In the genomic region with DNA sequence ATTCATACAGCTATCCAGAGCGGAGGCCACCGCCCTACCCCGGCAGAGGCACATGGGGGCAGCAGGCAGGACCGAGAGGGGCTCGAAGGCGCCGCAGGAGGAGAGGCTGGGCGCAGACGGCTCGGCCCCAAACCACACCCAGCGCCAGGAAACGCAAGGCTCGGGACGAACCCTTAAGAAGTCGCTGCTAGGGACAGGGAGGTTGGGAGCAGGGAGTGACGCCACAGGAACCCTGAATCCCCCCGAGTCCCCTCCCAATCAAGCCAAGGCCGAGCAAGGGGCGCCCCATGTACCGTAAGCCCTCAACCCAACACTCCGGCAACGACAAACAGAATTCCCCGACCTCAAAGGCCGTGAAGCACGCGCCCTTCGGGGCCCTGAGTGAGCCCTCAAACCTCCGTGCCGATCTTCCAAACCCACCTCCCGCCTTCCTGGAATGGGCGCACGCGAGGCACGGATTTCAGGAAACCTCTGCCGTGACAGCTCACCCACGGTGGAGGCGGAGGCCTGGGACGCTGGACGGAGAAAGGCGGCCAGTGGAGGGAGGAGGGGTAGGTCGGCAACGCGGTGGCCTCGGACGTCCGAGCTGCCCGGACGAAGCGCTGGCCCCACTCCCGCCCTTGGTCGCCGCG, we compare ENCODE assay signal across 1 cellular context.
A peak's percentile ranks its signal among the peaks of the same experiment; 100 is the strongest.
TF ChIP-seq lines count a peak whose summit lies in the region.

No MANE protein-coding gene starts in this region.

TF ChIP-seq in K562, 482 proteins besides CTCF, POLR2A, EP300 and RAD21 (continued from another document and continues in another):
- no peak for TF ChIP-seq ADNP (tag; IDR thresholded peaks at IDR 0.05)
- TF ChIP-seq ZC3H11A (IDR thresholded peaks at IDR 0.05; ENCODE audit: low read depth, low read length) = no peak
- no peak for TF ChIP-seq GABPB2 (CRISPR knock-in tag; conservative IDR thresholded peaks at IDR 0.05)
- TF ChIP-seq, protein P1, sequence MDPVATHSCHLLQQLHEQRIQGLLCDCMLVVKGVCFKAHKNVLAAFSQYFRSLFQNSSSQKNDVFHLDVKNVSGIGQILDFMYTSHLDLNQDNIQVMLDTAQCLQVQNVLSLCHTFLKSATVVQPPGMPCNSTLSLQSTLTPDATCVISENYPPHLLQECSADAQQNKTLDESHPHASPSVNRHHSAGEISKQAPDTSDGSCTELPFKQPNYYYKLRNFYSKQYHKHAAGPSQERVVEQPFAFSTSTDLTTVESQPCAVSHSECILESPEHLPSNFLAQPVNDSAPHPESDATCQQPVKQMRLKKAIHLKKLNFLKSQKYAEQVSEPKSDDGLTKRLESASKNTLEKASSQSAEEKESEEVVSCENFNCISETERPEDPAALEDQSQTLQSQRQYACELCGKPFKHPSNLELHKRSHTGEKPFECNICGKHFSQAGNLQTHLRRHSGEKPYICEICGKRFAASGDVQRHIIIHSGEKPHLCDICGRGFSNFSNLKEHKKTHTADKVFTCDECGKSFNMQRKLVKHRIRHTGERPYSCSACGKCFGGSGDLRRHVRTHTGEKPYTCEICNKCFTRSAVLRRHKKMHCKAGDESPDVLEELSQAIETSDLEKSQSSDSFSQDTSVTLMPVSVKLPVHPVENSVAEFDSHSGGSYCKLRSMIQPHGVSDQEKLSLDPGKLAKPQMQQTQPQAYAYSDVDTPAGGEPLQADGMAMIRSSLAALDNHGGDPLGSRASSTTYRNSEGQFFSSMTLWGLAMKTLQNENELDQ (CRISPR knock-in tag; IDR thresholded peaks at IDR 0.05; ENCODE audit: borderline replicate concordance) = 0 out of 2 replicates have a peak, but pooled peaks have one; percentile 61
- no peak for TF ChIP-seq ZNF24 (IDR thresholded peaks at IDR 0.05)
- no peak for TF ChIP-seq HNRNPL (IDR thresholded peaks at IDR 0.05; ENCODE audit: low read depth, low read length)
- TF ChIP-seq JUN (IDR thresholded peaks at IDR 0.05; ENCODE audit: borderline replicate concordance, low read depth, low read length) = 0 out of 2 replicates have a peak, but pooled peaks have one; percentile 18
- no peak for TF ChIP-seq JUN (CRISPR knock-in tag; IDR thresholded peaks at IDR 0.05; ENCODE audit: borderline replicate concordance)
- TF ChIP-seq POLR3A (IDR thresholded peaks at IDR 0.05; ENCODE audit: borderline replicate concordance, extremely low read depth, insufficient read depth, insufficient read length) = no peak
- no peak for TF ChIP-seq IFI16 (CRISPR knock-in tag; IDR thresholded peaks at IDR 0.05)
- no peak for TF ChIP-seq MEF2D (tag; conservative IDR thresholded peaks at IDR 0.05; ENCODE audit: low read depth)
- TF ChIP-seq, protein P2, sequence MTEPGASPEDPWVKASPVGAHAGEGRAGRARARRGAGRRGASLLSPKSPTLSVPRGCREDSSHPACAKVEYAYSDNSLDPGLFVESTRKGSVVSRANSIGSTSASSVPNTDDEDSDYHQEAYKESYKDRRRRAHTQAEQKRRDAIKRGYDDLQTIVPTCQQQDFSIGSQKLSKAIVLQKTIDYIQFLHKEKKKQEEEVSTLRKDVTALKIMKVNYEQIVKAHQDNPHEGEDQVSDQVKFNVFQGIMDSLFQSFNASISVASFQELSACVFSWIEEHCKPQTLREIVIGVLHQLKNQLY (CRISPR knock-in tag; conservative IDR thresholded peaks at IDR 0.05) = no peak
- no peak for TF ChIP-seq LCOR (CRISPR knock-in tag; IDR thresholded peaks at IDR 0.05)
- TF ChIP-seq SMAD4 (CRISPR knock-in tag; conservative IDR thresholded peaks at IDR 0.05) = peak; percentile 22; the same call in 1 of the 2 replicates
- TF ChIP-seq SETDB1 (IDR thresholded peaks at IDR 0.05; ENCODE audit: low read length) = no peak
- no peak; the same call in 1 of the 2 replicates for TF ChIP-seq SUPT5H (IDR thresholded peaks at IDR 0.05)
- TF ChIP-seq, protein P3, sequence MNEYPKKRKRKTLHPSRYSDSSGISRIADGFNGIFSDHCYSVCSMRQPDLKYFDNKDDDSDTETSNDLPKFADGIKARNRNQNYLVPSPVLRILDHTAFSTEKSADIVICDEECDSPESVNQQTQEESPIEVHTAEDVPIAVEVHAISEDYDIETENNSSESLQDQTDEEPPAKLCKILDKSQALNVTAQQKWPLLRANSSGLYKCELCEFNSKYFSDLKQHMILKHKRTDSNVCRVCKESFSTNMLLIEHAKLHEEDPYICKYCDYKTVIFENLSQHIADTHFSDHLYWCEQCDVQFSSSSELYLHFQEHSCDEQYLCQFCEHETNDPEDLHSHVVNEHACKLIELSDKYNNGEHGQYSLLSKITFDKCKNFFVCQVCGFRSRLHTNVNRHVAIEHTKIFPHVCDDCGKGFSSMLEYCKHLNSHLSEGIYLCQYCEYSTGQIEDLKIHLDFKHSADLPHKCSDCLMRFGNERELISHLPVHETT (CRISPR knock-in tag; conservative IDR thresholded peaks at IDR 0.05 in 1 of 2, IDR thresholded peaks at IDR 0.05 in 1 of 2) = 0 out of 4 replicates have a peak, but pooled peaks of 1 of the 2 experiments have one; percentile 34
- peak; percentile 27 for TF ChIP-seq FIP1L1 (IDR thresholded peaks at IDR 0.05; ENCODE audit: low read depth, low read length, poor library complexity, severe bottlenecking)
- TF ChIP-seq, protein P4, sequence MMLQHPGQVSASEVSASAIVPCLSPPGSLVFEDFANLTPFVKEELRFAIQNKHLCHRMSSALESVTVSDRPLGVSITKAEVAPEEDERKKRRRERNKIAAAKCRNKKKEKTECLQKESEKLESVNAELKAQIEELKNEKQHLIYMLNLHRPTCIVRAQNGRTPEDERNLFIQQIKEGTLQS (IDR thresholded peaks at IDR 0.05) = no peak
- TF ChIP-seq, protein P4 (CRISPR knock-in tag; conservative IDR thresholded peaks at IDR 0.05) = no peak
- peak; percentile 13; the same call in 1 of the 2 replicates for TF ChIP-seq GATAD2A (IDR thresholded peaks at IDR 0.05)
- TF ChIP-seq ATF1 (CRISPR knock-in tag; IDR thresholded peaks at IDR 0.05) = no peak
- TF ChIP-seq ATF1 (tag; IDR thresholded peaks at IDR 0.05) = peak; percentile 49
- TF ChIP-seq, protein P5, sequence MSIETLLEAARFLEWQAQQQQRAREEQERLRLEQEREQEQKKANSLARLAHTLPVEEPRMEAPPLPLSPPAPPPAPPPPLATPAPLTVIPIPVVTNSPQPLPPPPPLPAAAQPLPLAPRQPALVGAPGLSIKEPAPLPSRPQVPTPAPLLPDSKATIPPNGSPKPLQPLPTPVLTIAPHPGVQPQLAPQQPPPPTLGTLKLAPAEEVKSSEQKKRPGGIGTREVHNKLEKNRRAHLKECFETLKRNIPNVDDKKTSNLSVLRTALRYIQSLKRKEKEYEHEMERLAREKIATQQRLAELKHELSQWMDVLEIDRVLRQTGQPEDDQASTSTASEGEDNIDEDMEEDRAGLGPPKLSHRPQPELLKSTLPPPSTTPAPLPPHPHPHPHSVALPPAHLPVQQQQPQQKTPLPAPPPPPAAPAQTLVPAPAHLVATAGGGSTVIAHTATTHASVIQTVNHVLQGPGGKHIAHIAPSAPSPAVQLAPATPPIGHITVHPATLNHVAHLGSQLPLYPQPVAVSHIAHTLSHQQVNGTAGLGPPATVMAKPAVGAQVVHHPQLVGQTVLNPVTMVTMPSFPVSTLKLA (conservative IDR thresholded peaks at IDR 0.05) = peak; percentile 36 to 60; a peak in 3 of 4 replicates
- TF ChIP-seq, protein P6, sequence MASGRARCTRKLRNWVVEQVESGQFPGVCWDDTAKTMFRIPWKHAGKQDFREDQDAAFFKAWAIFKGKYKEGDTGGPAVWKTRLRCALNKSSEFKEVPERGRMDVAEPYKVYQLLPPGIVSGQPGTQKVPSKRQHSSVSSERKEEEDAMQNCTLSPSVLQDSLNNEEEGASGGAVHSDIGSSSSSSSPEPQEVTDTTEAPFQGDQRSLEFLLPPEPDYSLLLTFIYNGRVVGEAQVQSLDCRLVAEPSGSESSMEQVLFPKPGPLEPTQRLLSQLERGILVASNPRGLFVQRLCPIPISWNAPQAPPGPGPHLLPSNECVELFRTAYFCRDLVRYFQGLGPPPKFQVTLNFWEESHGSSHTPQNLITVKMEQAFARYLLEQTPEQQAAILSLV (tag; IDR thresholded peaks at IDR 0.05) = no peak
- TF ChIP-seq, protein P7, sequence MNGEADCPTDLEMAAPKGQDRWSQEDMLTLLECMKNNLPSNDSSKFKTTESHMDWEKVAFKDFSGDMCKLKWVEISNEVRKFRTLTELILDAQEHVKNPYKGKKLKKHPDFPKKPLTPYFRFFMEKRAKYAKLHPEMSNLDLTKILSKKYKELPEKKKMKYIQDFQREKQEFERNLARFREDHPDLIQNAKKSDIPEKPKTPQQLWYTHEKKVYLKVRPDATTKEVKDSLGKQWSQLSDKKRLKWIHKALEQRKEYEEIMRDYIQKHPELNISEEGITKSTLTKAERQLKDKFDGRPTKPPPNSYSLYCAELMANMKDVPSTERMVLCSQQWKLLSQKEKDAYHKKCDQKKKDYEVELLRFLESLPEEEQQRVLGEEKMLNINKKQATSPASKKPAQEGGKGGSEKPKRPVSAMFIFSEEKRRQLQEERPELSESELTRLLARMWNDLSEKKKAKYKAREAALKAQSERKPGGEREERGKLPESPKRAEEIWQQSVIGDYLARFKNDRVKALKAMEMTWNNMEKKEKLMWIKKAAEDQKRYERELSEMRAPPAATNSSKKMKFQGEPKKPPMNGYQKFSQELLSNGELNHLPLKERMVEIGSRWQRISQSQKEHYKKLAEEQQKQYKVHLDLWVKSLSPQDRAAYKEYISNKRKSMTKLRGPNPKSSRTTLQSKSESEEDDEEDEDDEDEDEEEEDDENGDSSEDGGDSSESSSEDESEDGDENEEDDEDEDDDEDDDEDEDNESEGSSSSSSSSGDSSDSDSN (IDR thresholded peaks at IDR 0.05; ENCODE audit: borderline replicate concordance in 1 of 2, low read depth in 2 of 2, low read length in 2 of 2) = peak; percentile 48 to 92; a peak in 2 of 4 replicates
- no peak for TF ChIP-seq KLF10 (CRISPR knock-in tag; IDR thresholded peaks at IDR 0.05)
- no peak for TF ChIP-seq RBM15 (IDR thresholded peaks at IDR 0.05; ENCODE audit: insufficient read depth, low read length)
- peak; percentile 76; the same call in 1 of the 2 replicates for TF ChIP-seq ZBTB7A (IDR thresholded peaks at IDR 0.05; ENCODE audit: borderline replicate concordance, control insufficient read depth, low read depth, low read length)
- TF ChIP-seq, protein P8, sequence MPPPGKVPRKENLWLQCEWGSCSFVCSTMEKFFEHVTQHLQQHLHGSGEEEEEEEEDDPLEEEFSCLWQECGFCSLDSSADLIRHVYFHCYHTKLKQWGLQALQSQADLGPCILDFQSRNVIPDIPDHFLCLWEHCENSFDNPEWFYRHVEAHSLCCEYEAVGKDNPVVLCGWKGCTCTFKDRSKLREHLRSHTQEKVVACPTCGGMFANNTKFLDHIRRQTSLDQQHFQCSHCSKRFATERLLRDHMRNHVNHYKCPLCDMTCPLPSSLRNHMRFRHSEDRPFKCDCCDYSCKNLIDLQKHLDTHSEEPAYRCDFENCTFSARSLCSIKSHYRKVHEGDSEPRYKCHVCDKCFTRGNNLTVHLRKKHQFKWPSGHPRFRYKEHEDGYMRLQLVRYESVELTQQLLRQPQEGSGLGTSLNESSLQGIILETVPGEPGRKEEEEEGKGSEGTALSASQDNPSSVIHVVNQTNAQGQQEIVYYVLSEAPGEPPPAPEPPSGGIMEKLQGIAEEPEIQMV (tag; conservative IDR thresholded peaks at IDR 0.05; ENCODE audit: low read depth) = no peak
- no peak for TF ChIP-seq DACH1 (IDR thresholded peaks at IDR 0.05; ENCODE audit: partially characterized antibody)
- TF ChIP-seq, protein P9, sequence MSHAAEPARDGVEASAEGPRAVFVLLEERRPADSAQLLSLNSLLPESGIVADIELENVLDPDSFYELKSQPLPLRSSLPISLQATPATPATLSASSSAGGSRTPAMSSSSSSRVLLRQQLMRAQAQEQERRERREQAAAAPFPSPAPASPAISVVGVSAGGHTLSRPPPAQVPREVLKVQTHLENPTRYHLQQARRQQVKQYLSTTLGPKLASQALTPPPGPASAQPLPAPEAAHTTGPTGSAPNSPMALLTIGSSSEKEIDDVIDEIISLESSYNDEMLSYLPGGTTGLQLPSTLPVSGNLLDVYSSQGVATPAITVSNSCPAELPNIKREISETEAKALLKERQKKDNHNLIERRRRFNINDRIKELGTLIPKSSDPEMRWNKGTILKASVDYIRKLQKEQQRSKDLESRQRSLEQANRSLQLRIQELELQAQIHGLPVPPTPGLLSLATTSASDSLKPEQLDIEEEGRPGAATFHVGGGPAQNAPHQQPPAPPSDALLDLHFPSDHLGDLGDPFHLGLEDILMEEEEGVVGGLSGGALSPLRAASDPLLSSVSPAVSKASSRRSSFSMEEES (CRISPR knock-in tag; IDR thresholded peaks at IDR 0.05) = no peak
- TF ChIP-seq ELF1 (tag; IDR thresholded peaks at IDR 0.05) = no peak
- peak; percentile 60 for TF ChIP-seq ZFX (CRISPR knock-in tag; IDR thresholded peaks at IDR 0.05)
- TF ChIP-seq, protein P10, sequence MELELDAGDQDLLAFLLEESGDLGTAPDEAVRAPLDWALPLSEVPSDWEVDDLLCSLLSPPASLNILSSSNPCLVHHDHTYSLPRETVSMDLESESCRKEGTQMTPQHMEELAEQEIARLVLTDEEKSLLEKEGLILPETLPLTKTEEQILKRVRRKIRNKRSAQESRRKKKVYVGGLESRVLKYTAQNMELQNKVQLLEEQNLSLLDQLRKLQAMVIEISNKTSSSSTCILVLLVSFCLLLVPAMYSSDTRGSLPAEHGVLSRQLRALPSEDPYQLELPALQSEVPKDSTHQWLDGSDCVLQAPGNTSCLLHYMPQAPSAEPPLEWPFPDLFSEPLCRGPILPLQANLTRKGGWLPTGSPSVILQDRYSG (tag; conservative IDR thresholded peaks at IDR 0.05; ENCODE audit: low read depth) = no peak
- no peak for TF ChIP-seq ZNF224 (CRISPR knock-in tag; IDR thresholded peaks at IDR 0.05)
- no peak for TF ChIP-seq CEBPB (tag; IDR thresholded peaks at IDR 0.05)
- TF ChIP-seq, protein P11, sequence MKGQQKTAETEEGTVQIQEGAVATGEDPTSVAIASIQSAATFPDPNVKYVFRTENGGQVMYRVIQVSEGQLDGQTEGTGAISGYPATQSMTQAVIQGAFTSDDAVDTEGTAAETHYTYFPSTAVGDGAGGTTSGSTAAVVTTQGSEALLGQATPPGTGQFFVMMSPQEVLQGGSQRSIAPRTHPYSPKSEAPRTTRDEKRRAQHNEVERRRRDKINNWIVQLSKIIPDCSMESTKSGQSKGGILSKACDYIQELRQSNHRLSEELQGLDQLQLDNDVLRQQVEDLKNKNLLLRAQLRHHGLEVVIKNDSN (CRISPR knock-in tag; IDR thresholded peaks at IDR 0.05) = no peak
- TF ChIP-seq SREBF2 (CRISPR knock-in tag; IDR thresholded peaks at IDR 0.05) = no peak
- no peak for TF ChIP-seq RBM34 (IDR thresholded peaks at IDR 0.05; ENCODE audit: borderline replicate concordance, insufficient read depth, low read length)
- TF ChIP-seq ZFP1 (CRISPR knock-in tag; IDR thresholded peaks at IDR 0.05) = no peak
- TF ChIP-seq DMBX1 (CRISPR knock-in tag; IDR thresholded peaks at IDR 0.05; ENCODE audit: borderline replicate concordance) = peak; percentile 47; the same call in 1 of the 2 replicates
